ENCODE assay signal across 8 cellular contexts in the genomic region with DNA sequence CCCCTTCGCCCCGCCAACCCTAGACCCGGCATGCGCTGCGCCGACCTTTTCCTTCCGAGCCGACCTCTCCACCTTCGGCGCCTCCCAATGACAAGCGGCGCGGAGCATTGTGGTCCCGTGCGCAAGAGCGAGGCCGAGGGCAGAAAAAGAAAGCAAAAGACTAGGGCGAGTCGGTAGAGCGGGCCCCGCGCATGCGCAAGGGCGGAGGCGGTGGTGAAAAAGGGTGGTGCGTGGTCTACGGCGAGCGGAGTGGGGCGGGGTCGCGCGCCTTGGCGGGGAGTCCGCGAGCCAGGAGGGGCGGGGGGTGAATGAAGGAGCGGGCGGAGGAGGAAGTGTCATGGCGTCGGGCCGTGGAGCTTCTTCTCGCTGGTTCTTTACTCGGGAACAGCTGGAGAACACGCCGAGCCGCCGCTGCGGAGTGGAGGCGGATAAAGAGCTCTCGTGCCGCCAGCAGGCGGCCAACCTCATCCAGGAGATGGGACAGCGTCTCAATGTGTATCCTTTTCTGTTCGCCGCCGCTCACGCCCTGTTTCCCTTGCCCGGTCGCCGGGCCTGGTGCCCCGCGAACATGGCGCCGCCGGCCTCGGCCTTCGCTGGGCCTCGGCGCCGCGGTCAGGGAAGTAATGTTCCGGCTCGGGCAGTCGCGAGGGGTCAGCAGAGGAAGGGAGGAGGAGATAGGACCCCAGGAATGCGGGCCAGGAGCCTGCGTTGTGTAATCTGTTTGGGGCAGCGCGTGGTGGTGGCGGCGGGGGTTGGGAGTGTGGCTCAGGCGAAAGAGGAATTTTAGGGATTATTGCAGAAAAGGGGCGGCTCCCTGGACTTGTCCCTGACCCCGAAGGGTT. TPM values are rescaled to one million over a fixed set of nuclear protein-coding genes. Genes with fewer than 3 reads are reported as not detected.
DNase-seq lines count a peak whose midpoint lies in the region; TF ChIP-seq lines count a peak whose summit lies in the region.

A gene (plus strand): TSS at position 305 of the 842 bp plus-strand sequence. CDS start 33 bp downstream, at position 338.

- intact Hi-C loops in activated naive CD4-positive, alpha-beta T cell treated with anti-CD3 and anti-CD28 coated beads for 36 hours (cut with micrococcal nuclease), result loop anchor here (1.0 to 5.0 kb wide), 13 partner anchors 55 to 1464 kb away; a partner anchor contains a TSS

- no peak for TF ChIP-seq CTCF in HFF-Myc (IDR thresholded peaks at IDR 0.05; ENCODE audit: low read depth, low read length, missing control alignments)

- H3K27me3 Mint-ChIP-seq in activated naive CD4-positive, alpha-beta T cell treated with anti-CD3 and anti-CD28 coated beads for 36 hours (ENCODE audit: low read depth), result no peaks in the 10 kb centered on the region

- peaks cover 24% of the 10 kb centered on the region for H3K4me1 Mint-ChIP-seq in activated naive CD4-positive, alpha-beta T cell treated with anti-CD3 and anti-CD28 coated beads for 36 hours (ENCODE audit: low read depth)

- CTCF ChIA-PET in activated naive CD4-positive, alpha-beta T cell treated with anti-CD3 and anti-CD28 coated beads for 36 hours (lab: Charles Lee), result interaction anchor here (0.8 to 0.9 kb wide), 3 partner anchors 10 to 468 kb away, joined by 3 to 4 read pairs (median 3); no protein-coding TSS in a partner anchor

- H3K9me3 ChIP-seq in neuron (ENCODE audit: low read length) (no peaks in the 10 kb centered on the region), subcutaneous abdominal adipose tissue (ENCODE audit: control insufficient read depth in 5 of 5, low read length in 5 of 5) (no peaks in the 10 kb centered on the region)

- H3K27ac ChIP-seq in subcutaneous abdominal adipose tissue (ENCODE audit: low read depth, low read length), result peak within 1 kb of the TSS; percentile 99

- H3K4me3 Mint-ChIP-seq in activated naive CD4-positive, alpha-beta T cell treated with anti-CD3 and anti-CD28 coated beads for 36 hours, result peak within 1 kb of the TSS; percentile 95

- DNase-seq in GM03348 (ENCODE audit: low spot score) (peak; percentile 98), HFF-Myc (ENCODE audit: extremely low read depth, low read depth) (peak; percentile 96), NAMALWA (ENCODE audit: low spot score) (peak; percentile 99), SK-N-DZ (ENCODE audit: low spot score) (peak; percentile 99), foreskin melanocyte (peak; percentile 99)
- peak; percentile 99 for DNase-seq in activated naive CD4-positive, alpha-beta T cell treated with anti-CD3 and anti-CD28 coated beads for 36 hours

- no peaks in the 10 kb centered on the region for H3K9me3 Mint-ChIP-seq in activated naive CD4-positive, alpha-beta T cell treated with anti-CD3 and anti-CD28 coated beads for 36 hours

- H3K36me3 ChIP-seq in neuron (ENCODE audit: insufficient read depth, low read length) (peaks cover 2% of the 10 kb centered on the region), subcutaneous abdominal adipose tissue (ENCODE audit: control insufficient read depth in 5 of 5, insufficient read depth in 5 of 5, low read length in 5 of 5) (peaks cover 0 to 2% (median 0%) of the 10 kb centered on the region in 5 donors)

- peaks cover 12% of the 10 kb centered on the region for H3K36me3 Mint-ChIP-seq in activated naive CD4-positive, alpha-beta T cell treated with anti-CD3 and anti-CD28 coated beads for 36 hours (ENCODE audit: low read depth)

- H3K4me3 ChIP-seq in HFF-Myc (replicated peaks; ENCODE audit: low read depth, low read length) (peak within 1 kb of the TSS; percentile 97), neuron (ENCODE audit: low read length) (peak within 1 kb of the TSS; percentile 85), subcutaneous abdominal adipose tissue (ENCODE audit: low read depth in 1 of 5, low read length in 5 of 5) (peak within 1 kb of the TSS; percentile 95 to 99 (median 98))

- peak within 1 kb of the TSS; percentile 98 for H2AFZ ChIP-seq in neuron (ENCODE audit: low read depth, low read length)

- H3K9ac ChIP-seq in subcutaneous abdominal adipose tissue (ENCODE audit: low read length in 5 of 5), result peak within 1 kb of the TSS; percentile 93 to 100 (median 98)

- peak within 1 kb of the TSS; percentile 98 for H3K27ac Mint-ChIP-seq in activated naive CD4-positive, alpha-beta T cell treated with anti-CD3 and anti-CD28 coated beads for 36 hours

- no peaks in the 10 kb centered on the region for H3K27me3 ChIP-seq in neuron (ENCODE audit: insufficient read depth, low read length)
- H3K27me3 ChIP-seq in subcutaneous abdominal adipose tissue (ENCODE audit: control insufficient read depth in 5 of 5, insufficient read depth in 4 of 5, low read length in 5 of 5), result no peaks in the 10 kb centered on the region

- H3K4me1 ChIP-seq in neuron (ENCODE audit: insufficient read depth, low read length) (peaks cover 20% of the 10 kb centered on the region), subcutaneous abdominal adipose tissue (ENCODE audit: control insufficient read depth in 5 of 5, insufficient read depth in 5 of 5, low read length in 5 of 5) (peaks cover 0 to 43% (median 33%) of the 10 kb centered on the region in 5 donors)

RNA-seq across cellular contexts. Expression of the gene that starts here (rescaled TPM):
- polyA plus RNA-seq in SK-N-DZ (2014; cell fraction: cytosol; rRNA removed), result 22.5 and 23.7 TPM in 2 replicates
- 54.2 and 69.0 TPM in 2 replicates for polyA plus RNA-seq in SK-N-DZ (2014; cell fraction: nucleus; rRNA removed)
- total RNA-seq in activated naive CD4-positive, alpha-beta T cell treated with anti-CD3 and anti-CD28 coated beads for 36 hours, result 10 to 100 TPM; 31.9 to 33.2 TPM

Comparison
In these comparisons a context has a peak if more than half of its experiments do, and no peak if none do; other contexts are left out.
1. Peak in every context shown above with its lines: DNase-seq, H3K4me3 ChIP-seq and H3K27ac ChIP-seq.